Comparison of ENCODE assay signal across 14 cellular contexts in genomic region chr6:157194643-157195042, GRCh38.
DNase-seq lines count a peak whose midpoint lies in the region; ATAC-seq, FAIRE-seq and TF ChIP-seq lines count a peak whose summit lies in the region.
"Had no signal": no experiment of that assay in that cellular context is flagged by ENCODE, and none has a peak within 500 bp of the region (broad histone marks: within the 10 kb centered on the region; RNA-seq: fewer than 3 reads in every experiment).

No MANE protein-coding gene starts in this region.

- no peak overlapping the region for H2AFZ ChIP-seq in fibroblast of lung (ENCODE audit: low read length)

- FAIRE-seq in pancreas (lab: Jason Lieb, UNC): no peak
- FAIRE-seq in D721Med (lab: Jason Lieb, UNC): no peak
- FAIRE-seq: RCC 7860 had no signal

- CTCF ChIA-PET in HEK293 (lab: Yijun Ruan, JAX): interaction anchor here (0.6 kb wide), 1 partner anchor 533 kb away, joined by 3 read pairs; no protein-coding TSS in a partner anchor

- WGBS in pancreas, 2 donors: 90 to 92% methylated on average over 3 of the region's 3 CpGs

- H3K4me2 ChIP-seq in fibroblast of lung (ENCODE audit: extremely low read depth, insufficient read depth, low read length): no peak overlapping the region

- no peaks in the 10 kb centered on the region for H3K79me2 ChIP-seq in fibroblast of lung (ENCODE audit: control insufficient read depth, insufficient read depth, low read length)

- H3K36me3 ChIP-seq in HEK293 (ENCODE audit: control insufficient read depth in 2 of 2, insufficient read depth in 1 of 2, low read length in 2 of 2) (peaks cover 0 to 68% of the 10 kb centered on the region in 2 experiments; a peak in 2 of 3 replicates), fibroblast of lung (ENCODE audit: control insufficient read depth, insufficient read depth, low read length) (peaks cover 6% of the 10 kb centered on the region), pancreas (peaks cover 0 to 24% (median 10%) of the 10 kb centered on the region in 3 donors)

- DNase-seq in fibroblast of lung (ENCODE audit: low read depth in 2 of 2) (peak; percentile 18 to 27), pancreas (no peak), NCI-H345 treated with DMSO at 0.1 percent for 48 hours (lab: John Stamatoyannopoulos, UW; ENCODE audit: unreplicated experiment) (no peak), D721Med (ENCODE audit: insufficient read length, low spot score) (no peak)
- DNase-seq: activated CD4-positive, alpha-beta memory T cell treated with anti-CD3 and anti-CD28 coated beads, Interleukin-2, amount 10 ng/mL, durations not matched to agents 7 days and 5 days; GDM1; stimulated activated CD4-positive, alpha-beta T cell treated with anti-CD3 and anti-CD28 coated beads, Interleukin-4, amount 100 ng/mL, for 4 hours had no signal

- H3K4me3 ChIP-seq in HEK293 (ENCODE audit: low read depth, low read length) (no peak overlapping the region), fibroblast of lung (replicated peaks in 1 of 4; ENCODE audit: control extremely low read depth in 1 of 4, insufficient read depth in 1 of 4, low read depth in 3 of 4, low read length in 4 of 4) (no peak overlapping the region), pancreas (no peak overlapping the region)
- H3K4me3 ChIP-seq: skin epidermis, suprapubic skin had no signal

- TF ChIP-seq CTCF in 22Rv1 (IDR thresholded peaks at IDR 0.05) (no peak), HEK293 (tag by site-specific recombination; IDR thresholded peaks at IDR 0.05) (no peak), VCaP (conservative IDR thresholded peaks at IDR 0.05) (no peak), fibroblast of lung (conservative IDR thresholded peaks at IDR 0.05 in 1 of 2, IDR thresholded peaks at IDR 0.05 in 1 of 2; ENCODE audit: low read depth in 1 of 2, low read length in 2 of 2) (no peak), pancreas (IDR thresholded peaks at IDR 0.05) (no peak), D721Med (IDR thresholded peaks at IDR 0.05; ENCODE audit: insufficient read depth, missing control alignments) (no peak)

- H3K27ac ChIP-seq in 22Rv1 (peak overlapping the region; percentile 25), HEK293 (ENCODE audit: extremely low read depth, low read depth, low read length) (no peak overlapping the region), VCaP (peak overlapping the region; percentile 91), fibroblast of lung (ENCODE audit: insufficient read depth, low read length) (no peak overlapping the region), pancreas (no peak overlapping the region)
- H3K27ac ChIP-seq: suprapubic skin had no signal

- H4K20me1 ChIP-seq in fibroblast of lung (ENCODE audit: control insufficient read depth, extremely low read depth, insufficient read depth, low read length): no peaks in the 10 kb centered on the region

- H3K9me3 ChIP-seq in HEK293 (ENCODE audit: control insufficient read depth, insufficient read depth, low read depth, low read length): no peaks in the 10 kb centered on the region
- H3K9me3 ChIP-seq in fibroblast of lung (ENCODE audit: control insufficient read depth, insufficient read depth, low read depth, low read length): no peaks in the 10 kb centered on the region
- H3K9me3 ChIP-seq in pancreas: no peaks in the 10 kb centered on the region
- H3K9me3 ChIP-seq: suprapubic skin had no signal

- H3K4me1 ChIP-seq in HEK293 (ENCODE audit: control insufficient read depth, insufficient read depth, low read length): peaks cover 5% of the 10 kb centered on the region; the same call in 1 of the 2 replicates
- H3K4me1 ChIP-seq in fibroblast of lung (ENCODE audit: control insufficient read depth, extremely low read depth, insufficient read depth, low read length): no peaks in the 10 kb centered on the region
- peaks cover 0 to 11% (median 7%) of the 10 kb centered on the region in 3 donors for H3K4me1 ChIP-seq in pancreas

- no peak overlapping the region for H3K9ac ChIP-seq in fibroblast of lung (ENCODE audit: insufficient read depth, low read length)

- POLR2A ChIA-PET in HEK293 (lab: Yijun Ruan, JAX): no interaction called here

- intact Hi-C loops in pancreas (cut with DNase I): no loop called here

- no peaks in the 10 kb centered on the region for H3K27me3 ChIP-seq in fibroblast of lung (ENCODE audit: control insufficient read depth, insufficient read depth, low read length)
- H3K27me3 ChIP-seq in pancreas: no peaks in the 10 kb centered on the region
- H3K27me3 ChIP-seq: suprapubic skin had no signal

- ATAC-seq in pancreas: no peak
- ATAC-seq in GM19463 (IDR thresholded peaks at IDR 0.05; ENCODE audit: unreplicated experiment): no peak

TF ChIP-seq in HEK293, 187 proteins besides CTCF, POLR2A, EP300 and RAD21 (continues in another document):
- peak; percentile 64 for TF ChIP-seq ZNF513 (tag by site-specific recombination; IDR thresholded peaks at IDR 0.05)
- no peak for TF ChIP-seq PRDM2 (tag by site-specific recombination; IDR thresholded peaks at IDR 0.05; ENCODE audit: borderline replicate concordance)
- no peak for TF ChIP-seq PATZ1 (tag by site-specific recombination; IDR thresholded peaks at IDR 0.05)
- TF ChIP-seq MZF1 (tag by site-specific recombination; IDR thresholded peaks at IDR 0.05; ENCODE audit: borderline replicate concordance): no peak
- TF ChIP-seq ZBTB1 (tag by site-specific recombination; IDR thresholded peaks at IDR 0.05): no peak
- TF ChIP-seq KLF16 (tag by site-specific recombination; IDR thresholded peaks at IDR 0.05): no peak
- TF ChIP-seq KLF7 (tag by site-specific recombination; IDR thresholded peaks at IDR 0.05; ENCODE audit: borderline replicate concordance): no peak
- no peak for TF ChIP-seq ZNF174 (tag by site-specific recombination; IDR thresholded peaks at IDR 0.05)

Comparison
In these comparisons a context has a peak if more than half of its experiments do, and no peak if none do; other contexts are left out.
1. H3K27ac ChIP-seq: peak in 22Rv1 (single experiment) and VCaP (single experiment); none in HEK293 (single experiment), fibroblast of lung (single experiment) and pancreas (0 of 4).
2. DNase-seq: peak in fibroblast of lung (2 of 2); none in pancreas (0 of 6), NCI-H345 treated with DMSO at 0.1 percent for 48 hours (single experiment) and D721Med (single experiment).